In the genomic region with DNA sequence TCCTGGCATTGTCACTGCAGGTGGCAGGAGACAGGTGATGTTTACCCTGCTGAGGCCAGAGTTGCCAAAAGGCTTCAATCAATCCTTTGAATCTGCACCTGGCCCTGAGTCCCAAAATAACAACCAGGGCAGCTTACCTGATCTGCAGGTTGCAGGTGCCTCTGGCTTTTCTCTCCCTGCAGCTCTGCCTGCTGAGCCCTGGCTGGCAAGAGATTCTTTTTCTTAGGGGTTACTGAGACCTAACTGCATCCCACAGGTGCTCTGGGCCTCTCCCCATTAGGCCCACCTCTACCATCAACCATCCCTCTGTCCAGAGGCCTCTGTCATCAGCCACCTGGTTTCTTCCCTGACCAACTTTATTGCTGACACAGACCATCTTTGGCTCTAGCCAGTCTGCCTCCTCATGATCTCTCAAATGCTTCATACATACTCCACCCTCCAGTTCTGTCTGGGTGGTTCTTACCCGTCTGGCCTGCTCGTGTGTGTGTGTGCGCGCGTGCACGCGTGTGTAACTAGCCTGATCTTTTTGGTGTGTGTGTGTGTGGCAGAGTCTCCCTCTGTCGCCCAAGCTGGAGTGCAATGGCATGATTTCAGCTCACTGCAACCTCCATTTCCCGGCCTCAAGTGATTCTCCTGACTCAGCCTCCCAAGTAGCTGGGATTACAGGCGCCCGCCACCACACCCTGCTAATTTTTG, we compare ENCODE assay signal across 2 cellular contexts.
TF ChIP-seq lines count a peak whose summit lies in the region.

No MANE protein-coding gene starts in this region.

TF ChIP-seq in HepG2, 621 proteins besides CTCF, POLR2A, EP300 and RAD21 (continues in another document):
- TF ChIP-seq, protein P1, sequence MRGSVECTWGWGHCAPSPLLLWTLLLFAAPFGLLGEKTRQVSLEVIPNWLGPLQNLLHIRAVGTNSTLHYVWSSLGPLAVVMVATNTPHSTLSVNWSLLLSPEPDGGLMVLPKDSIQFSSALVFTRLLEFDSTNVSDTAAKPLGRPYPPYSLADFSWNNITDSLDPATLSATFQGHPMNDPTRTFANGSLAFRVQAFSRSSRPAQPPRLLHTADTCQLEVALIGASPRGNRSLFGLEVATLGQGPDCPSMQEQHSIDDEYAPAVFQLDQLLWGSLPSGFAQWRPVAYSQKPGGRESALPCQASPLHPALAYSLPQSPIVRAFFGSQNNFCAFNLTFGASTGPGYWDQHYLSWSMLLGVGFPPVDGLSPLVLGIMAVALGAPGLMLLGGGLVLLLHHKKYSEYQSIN (CRISPR knock-in tag; IDR thresholded peaks at IDR 0.05; ENCODE audit: borderline replicate concordance) = 0 out of 2 replicates have a peak, but pooled peaks have one; percentile 1
- TF ChIP-seq ZNF770 (CRISPR knock-in tag; IDR thresholded peaks at IDR 0.05) (peak; percentile 86; the same call in 1 of the 2 replicates), ZMAT3 (CRISPR knock-in tag; conservative IDR thresholded peaks at IDR 0.05) (0 out of 2 replicates have a peak, but pooled peaks have one; percentile 24), ZNF530 (CRISPR knock-in tag; IDR thresholded peaks at IDR 0.05; ENCODE audit: low read depth) (no peak), MAFF (IDR thresholded peaks at IDR 0.05; ENCODE audit: low read depth, low read length) (peak; percentile 77), KDM2A (CRISPR knock-in tag; IDR thresholded peaks at IDR 0.05; ENCODE audit: borderline replicate concordance, low read depth) (no peak; the same call in 1 of the 2 replicates), ZNF572 (CRISPR knock-in tag; IDR thresholded peaks at IDR 0.05) (peak; percentile 40; the same call in 1 of the 2 replicates), BCL3 (CRISPR knock-in tag; IDR thresholded peaks at IDR 0.05) (0 out of 2 replicates have a peak, but pooled peaks have one; percentile 60), ZNF792 (CRISPR knock-in tag; IDR thresholded peaks at IDR 0.05) (0 out of 2 replicates have a peak, but pooled peaks have one; percentile 2), ZMYM3 (CRISPR knock-in tag; IDR thresholded peaks at IDR 0.05) (peak; percentile 18; the same call in 1 of the 2 replicates), TBP (CRISPR knock-in tag; IDR thresholded peaks at IDR 0.05) (no peak), HNRNPL (IDR thresholded peaks at IDR 0.05; ENCODE audit: low read depth, low read length) (peak; percentile 22; the same call in 1 of the 2 replicates), MAFK (conservative IDR thresholded peaks at IDR 0.05 in 1 of 2, IDR thresholded peaks at IDR 0.05 in 1 of 2; ENCODE audit: low read length in 2 of 2) (peak; percentile 85 to 89), RBM22 (optimal IDR thresholded peaks at IDR 0.05; ENCODE audit: low read length) (peak; percentile 94)
- TF ChIP-seq, protein P2, sequence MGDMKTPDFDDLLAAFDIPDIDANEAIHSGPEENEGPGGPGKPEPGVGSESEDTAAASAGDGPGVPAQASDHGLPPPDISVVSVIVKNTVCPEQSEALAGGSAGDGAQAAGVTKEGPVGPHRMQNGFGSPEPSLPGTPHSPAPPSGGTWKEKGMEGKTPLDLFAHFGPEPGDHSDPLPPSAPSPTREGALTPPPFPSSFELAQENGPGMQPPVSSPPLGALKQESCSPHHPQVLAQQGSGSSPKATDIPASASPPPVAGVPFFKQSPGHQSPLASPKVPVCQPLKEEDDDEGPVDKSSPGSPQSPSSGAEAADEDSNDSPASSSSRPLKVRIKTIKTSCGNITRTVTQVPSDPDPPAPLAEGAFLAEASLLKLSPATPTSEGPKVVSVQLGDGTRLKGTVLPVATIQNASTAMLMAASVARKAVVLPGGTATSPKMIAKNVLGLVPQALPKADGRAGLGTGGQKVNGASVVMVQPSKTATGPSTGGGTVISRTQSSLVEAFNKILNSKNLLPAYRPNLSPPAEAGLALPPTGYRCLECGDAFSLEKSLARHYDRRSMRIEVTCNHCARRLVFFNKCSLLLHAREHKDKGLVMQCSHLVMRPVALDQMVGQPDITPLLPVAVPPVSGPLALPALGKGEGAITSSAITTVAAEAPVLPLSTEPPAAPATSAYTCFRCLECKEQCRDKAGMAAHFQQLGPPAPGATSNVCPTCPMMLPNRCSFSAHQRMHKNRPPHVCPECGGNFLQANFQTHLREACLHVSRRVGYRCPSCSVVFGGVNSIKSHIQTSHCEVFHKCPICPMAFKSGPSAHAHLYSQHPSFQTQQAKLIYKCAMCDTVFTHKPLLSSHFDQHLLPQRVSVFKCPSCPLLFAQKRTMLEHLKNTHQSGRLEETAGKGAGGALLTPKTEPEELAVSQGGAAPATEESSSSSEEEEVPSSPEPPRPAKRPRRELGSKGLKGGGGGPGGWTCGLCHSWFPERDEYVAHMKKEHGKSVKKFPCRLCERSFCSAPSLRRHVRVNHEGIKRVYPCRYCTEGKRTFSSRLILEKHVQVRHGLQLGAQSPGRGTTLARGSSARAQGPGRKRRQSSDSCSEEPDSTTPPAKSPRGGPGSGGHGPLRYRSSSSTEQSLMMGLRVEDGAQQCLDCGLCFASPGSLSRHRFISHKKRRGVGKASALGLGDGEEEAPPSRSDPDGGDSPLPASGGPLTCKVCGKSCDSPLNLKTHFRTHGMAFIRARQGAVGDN (CRISPR knock-in tag; IDR thresholded peaks at IDR 0.05) = peak; percentile 57
- TF ChIP-seq, protein P3, sequence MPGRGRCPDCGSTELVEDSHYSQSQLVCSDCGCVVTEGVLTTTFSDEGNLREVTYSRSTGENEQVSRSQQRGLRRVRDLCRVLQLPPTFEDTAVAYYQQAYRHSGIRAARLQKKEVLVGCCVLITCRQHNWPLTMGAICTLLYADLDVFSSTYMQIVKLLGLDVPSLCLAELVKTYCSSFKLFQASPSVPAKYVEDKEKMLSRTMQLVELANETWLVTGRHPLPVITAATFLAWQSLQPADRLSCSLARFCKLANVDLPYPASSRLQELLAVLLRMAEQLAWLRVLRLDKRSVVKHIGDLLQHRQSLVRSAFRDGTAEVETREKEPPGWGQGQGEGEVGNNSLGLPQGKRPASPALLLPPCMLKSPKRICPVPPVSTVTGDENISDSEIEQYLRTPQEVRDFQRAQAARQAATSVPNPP (CRISPR knock-in tag; IDR thresholded peaks at IDR 0.05) = no peak

TF ChIP-seq in liver, 16 proteins besides CTCF, POLR2A, EP300 and RAD21:
- TF ChIP-seq RXRA (IDR thresholded peaks at IDR 0.05) (no peak), ATF3 (IDR thresholded peaks at IDR 0.05) (no peak), FOXA2 (IDR thresholded peaks at IDR 0.05) (no peak), YY1 (IDR thresholded peaks at IDR 0.05) (no peak), SP1 (IDR thresholded peaks at IDR 0.05) (no peak), HNF4G (IDR thresholded peaks at IDR 0.05) (no peak), JUND (IDR thresholded peaks at IDR 0.05) (no peak), TAF1 (conservative IDR thresholded peaks at IDR 0.05) (no peak), EGR1 (IDR thresholded peaks at IDR 0.05; ENCODE audit: low read depth in 2 of 2) (no peak), FOXA1 (IDR thresholded peaks at IDR 0.05) (no peak), GABPA (IDR thresholded peaks at IDR 0.05 in 1 of 2, conservative IDR thresholded peaks at IDR 0.05 in 1 of 2) (no peak), HNF4A (conservative IDR thresholded peaks at IDR 0.05) (no peak), NR2F2 (IDR thresholded peaks at IDR 0.05) (no peak), ZBTB33 (IDR thresholded peaks at IDR 0.05) (no peak)
- TF ChIP-seq, protein P4, sequence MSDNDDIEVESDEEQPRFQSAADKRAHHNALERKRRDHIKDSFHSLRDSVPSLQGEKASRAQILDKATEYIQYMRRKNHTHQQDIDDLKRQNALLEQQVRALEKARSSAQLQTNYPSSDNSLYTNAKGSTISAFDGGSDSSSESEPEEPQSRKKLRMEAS (IDR thresholded peaks at IDR 0.05) = no peak
- TF ChIP-seq, protein P5, sequence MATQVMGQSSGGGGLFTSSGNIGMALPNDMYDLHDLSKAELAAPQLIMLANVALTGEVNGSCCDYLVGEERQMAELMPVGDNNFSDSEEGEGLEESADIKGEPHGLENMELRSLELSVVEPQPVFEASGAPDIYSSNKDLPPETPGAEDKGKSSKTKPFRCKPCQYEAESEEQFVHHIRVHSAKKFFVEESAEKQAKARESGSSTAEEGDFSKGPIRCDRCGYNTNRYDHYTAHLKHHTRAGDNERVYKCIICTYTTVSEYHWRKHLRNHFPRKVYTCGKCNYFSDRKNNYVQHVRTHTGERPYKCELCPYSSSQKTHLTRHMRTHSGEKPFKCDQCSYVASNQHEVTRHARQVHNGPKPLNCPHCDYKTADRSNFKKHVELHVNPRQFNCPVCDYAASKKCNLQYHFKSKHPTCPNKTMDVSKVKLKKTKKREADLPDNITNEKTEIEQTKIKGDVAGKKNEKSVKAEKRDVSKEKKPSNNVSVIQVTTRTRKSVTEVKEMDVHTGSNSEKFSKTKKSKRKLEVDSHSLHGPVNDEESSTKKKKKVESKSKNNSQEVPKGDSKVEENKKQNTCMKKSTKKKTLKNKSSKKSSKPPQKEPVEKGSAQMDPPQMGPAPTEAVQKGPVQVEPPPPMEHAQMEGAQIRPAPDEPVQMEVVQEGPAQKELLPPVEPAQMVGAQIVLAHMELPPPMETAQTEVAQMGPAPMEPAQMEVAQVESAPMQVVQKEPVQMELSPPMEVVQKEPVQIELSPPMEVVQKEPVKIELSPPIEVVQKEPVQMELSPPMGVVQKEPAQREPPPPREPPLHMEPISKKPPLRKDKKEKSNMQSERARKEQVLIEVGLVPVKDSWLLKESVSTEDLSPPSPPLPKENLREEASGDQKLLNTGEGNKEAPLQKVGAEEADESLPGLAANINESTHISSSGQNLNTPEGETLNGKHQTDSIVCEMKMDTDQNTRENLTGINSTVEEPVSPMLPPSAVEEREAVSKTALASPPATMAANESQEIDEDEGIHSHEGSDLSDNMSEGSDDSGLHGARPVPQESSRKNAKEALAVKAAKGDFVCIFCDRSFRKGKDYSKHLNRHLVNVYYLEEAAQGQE (IDR thresholded peaks at IDR 0.05) = no peak
